14 cellular contexts compared by ENCODE assay signal in the genomic region with DNA sequence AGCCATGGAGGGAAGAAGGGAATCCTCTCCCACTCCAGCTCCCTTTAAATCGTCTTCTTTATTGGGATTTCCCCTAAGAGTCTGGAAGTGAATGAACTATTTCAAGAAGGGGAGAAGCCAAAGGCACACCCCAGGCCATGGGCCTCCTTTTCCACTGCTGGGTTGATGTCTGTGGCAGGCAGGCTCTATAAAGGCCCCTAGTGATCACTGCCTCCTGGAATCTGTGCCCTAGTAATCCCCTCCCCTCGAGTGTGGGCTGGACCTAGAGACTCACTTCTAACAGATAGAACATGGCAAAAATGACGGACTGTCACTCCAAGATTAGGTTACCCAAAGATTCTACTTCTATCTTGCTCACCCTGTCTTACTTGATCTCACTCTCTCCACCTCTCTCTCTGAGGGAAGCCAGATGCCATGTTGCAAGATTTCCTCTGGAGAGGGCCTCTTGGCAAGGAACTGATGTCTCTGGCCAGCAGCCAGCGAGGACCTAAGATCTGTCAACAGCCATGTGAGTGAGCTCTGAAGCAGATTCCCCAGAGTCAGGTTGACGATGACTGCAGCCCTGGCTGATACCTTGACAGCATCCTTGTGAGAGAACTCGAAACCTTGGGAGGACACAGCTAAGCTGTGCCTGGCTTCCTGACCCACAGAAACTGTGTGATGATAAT.
DNase-seq lines count a peak whose midpoint lies in the region; ATAC-seq, FAIRE-seq and TF ChIP-seq lines count a peak whose summit lies in the region.
"Had no signal": no experiment of that assay in that cellular context is flagged by ENCODE, and none has a peak within 500 bp of the region (broad histone marks: within the 10 kb centered on the region; RNA-seq: fewer than 3 reads in every experiment).

No MANE protein-coding gene starts in this region.

- no peak overlapping the region for H3K4me2 ChIP-seq in K562 (ENCODE audit: insufficient read depth, low read length)
- H3K4me2 ChIP-seq: PC-9 had no signal

- CTCF ChIA-PET in K562 (lab: Yijun Ruan, JAX; ENCODE audit: low intra/inter-chr PET ratio): no interaction called here

- in situ Hi-C loops in K562 (cut with MboI): no loop called here

- no peak overlapping the region for H2AFZ ChIP-seq in K562 (ENCODE audit: low read depth, low read length)
- H2AFZ ChIP-seq: PC-9 had no signal

- H3K4me3 Mint-ChIP-seq in activated T-cell treated with anti-CD3 and anti-CD28 coated beads, Interleukin-2, amount 50 U/mL, for 24 hours: no peak overlapping the region
- H3K4me3 Mint-ChIP-seq: activated naive CD8-positive, alpha-beta T cell had no signal

- no peaks in the 10 kb centered on the region for H3K9me1 ChIP-seq in K562 (ENCODE audit: control insufficient read depth, insufficient read depth, low read length)

- H3K4me3 ChIP-seq in K562 (no peak overlapping the region), testis (no peak overlapping the region)
- H3K4me3 ChIP-seq: MG63, PC-9 had no signal

- TF ChIP-seq EP300 in K562 (IDR thresholded peaks at IDR 0.05; ENCODE audit: low read length): no peak

- no peak for TF ChIP-seq RAD21 in K562 (CRISPR knock-in tag; conservative IDR thresholded peaks at IDR 0.05 in 1 of 2, IDR thresholded peaks at IDR 0.05 in 1 of 2)

- H3K36me3 ChIP-seq in K562 (ENCODE audit: control insufficient read depth, insufficient read depth, low read length) (no peaks in the 10 kb centered on the region), testis (ENCODE audit: low read depth, missing control alignments) (no peaks in the 10 kb centered on the region)
- H3K36me3 ChIP-seq: MG63 had no signal

- no peaks in the 10 kb centered on the region for H3K27me3 Mint-ChIP-seq in activated T-cell treated with anti-CD3 and anti-CD28 coated beads, Interleukin-2, amount 50 U/mL, for 24 hours

- FAIRE-seq in K562 (lab: Jason Lieb, UNC) (no peak), frontal cortex (lab: Jason Lieb, UNC) (no peak)
- FAIRE-seq: kidney had no signal

- H3K9me3 ChIP-seq in K562 (replicated peaks; ENCODE audit: control insufficient read depth, insufficient read depth, low read depth, low read length): no peaks in the 10 kb centered on the region
- no peaks in the 10 kb centered on the region for H3K9me3 ChIP-seq in testis
- H3K9me3 ChIP-seq: MG63 had no signal

- H3K36me3 Mint-ChIP-seq in activated T-cell treated with anti-CD3 and anti-CD28 coated beads, Interleukin-2, amount 50 U/mL, for 24 hours (ENCODE audit: low read depth): no peaks in the 10 kb centered on the region
- H3K36me3 Mint-ChIP-seq: activated naive CD8-positive, alpha-beta T cell had no signal

- H3K27ac ChIP-seq in K562 (ENCODE audit: extremely low read depth, low read depth, low read length): no peak overlapping the region
- no peak overlapping the region for H3K27ac ChIP-seq in testis
- H3K27ac ChIP-seq: 22Rv1, PC-9 had no signal

- intact Hi-C loops in K562 (cut with micrococcal nuclease) (no loop called here), testis (cut with DNase I; ENCODE audit: low total_unique reads) (no loop called here)

- no TSS peak for BruUV-seq in K562 (replicated peaks; lab: Mats Ljungman, UMichigan)

- no peak overlapping the region for H3K27ac Mint-ChIP-seq in activated T-cell treated with anti-CD3 and anti-CD28 coated beads, Interleukin-2, amount 50 U/mL, for 24 hours
- H3K27ac Mint-ChIP-seq: activated naive CD8-positive, alpha-beta T cell had no signal

- TF ChIP-seq POLR2A in K562 (conservative IDR thresholded peaks at IDR 0.05): no peak
- TF ChIP-seq POLR2A in testis (IDR thresholded peaks at IDR 0.05): no peak

- POLR2A ChIA-PET in K562 (lab: Yijun Ruan, JAX): interaction anchor here (1.1 kb wide), 1 partner anchor 17 kb away, joined by 3 read pairs; no protein-coding TSS in a partner anchor

- DNase-seq in DMS53 (lab: John Stamatoyannopoulos, UW): peak; percentile 19
- DNase-seq in DMS53 treated with DMSO at 0.1 percent for 48 hours (lab: John Stamatoyannopoulos, UW; ENCODE audit: unreplicated experiment): no peak
- DNase-seq in K562 (ENCODE audit: extremely low read depth in 1 of 4, low spot score in 3 of 4): no peak
- DNase-seq in left kidney (ENCODE audit: low read depth, low spot score): peak; percentile 41
- peak; percentile 51 for DNase-seq in testis
- no peak for DNase-seq in activated T-cell treated with anti-CD3 and anti-CD28 coated beads, Interleukin-2, amount 50 U/mL, for 24 hours
- DNase-seq in OCI-M2 (lab: John Stamatoyannopoulos, UW; ENCODE audit: unreplicated experiment): no peak
- no peak for DNase-seq in frontal cortex (ENCODE audit: low spot score in 2 of 2)
- DNase-seq: kidney, MG63, retina had no signal

- H3K79me2 ChIP-seq in K562 (ENCODE audit: control insufficient read depth, insufficient read depth, low read length): no peaks in the 10 kb centered on the region

- no peaks in the 10 kb centered on the region for H3K4me1 Mint-ChIP-seq in activated T-cell treated with anti-CD3 and anti-CD28 coated beads, Interleukin-2, amount 50 U/mL, for 24 hours (ENCODE audit: low read depth)

- WGBS in K562 (ENCODE audit: insufficient coverage, low coverage, missing lambda C conversion rate): 6% methylated on average over 6 of the region's 6 CpGs
- WGBS in testis, 2 donors: 63 to 74% methylated on average over 6 of the region's 6 CpGs

- no peak overlapping the region for H3K9ac ChIP-seq in K562 (ENCODE audit: insufficient read depth in 1 of 2, low read depth in 2 of 2, low read length in 2 of 2)

- no peak for ATAC-seq in K562

- peaks cover 3% of the 10 kb centered on the region for H3K9me3 Mint-ChIP-seq in activated T-cell treated with anti-CD3 and anti-CD28 coated beads, Interleukin-2, amount 50 U/mL, for 24 hours

- H3K4me1 ChIP-seq in K562 (replicated peaks in 1 of 2; ENCODE audit: control insufficient read depth in 2 of 2, insufficient read depth in 2 of 2, low read length in 2 of 2): peaks cover 0 to 3% of the 10 kb centered on the region in 2 experiments; a peak in 1 of 5 replicates
- H3K4me1 ChIP-seq in testis: no peaks in the 10 kb centered on the region

- H3K27me3 ChIP-seq in K562 (ENCODE audit: control insufficient read depth in 2 of 2, insufficient read depth in 2 of 2, low read length in 2 of 2): peaks cover 0 to 12% of the 10 kb centered on the region in 2 experiments; a peak in 3 of 5 replicates
- no peaks in the 10 kb centered on the region for H3K27me3 ChIP-seq in testis
- H3K27me3 ChIP-seq: MG63 had no signal

- H4K20me1 ChIP-seq in K562 (replicated peaks; ENCODE audit: control insufficient read depth, insufficient read depth, low read length): no peaks in the 10 kb centered on the region; the same call in 1 of the 2 replicates

- no peak for TF ChIP-seq CTCF in K562 (IDR thresholded peaks at IDR 0.05 in 2 of 3, conservative IDR thresholded peaks at IDR 0.05 in 1 of 3; ENCODE audit: insufficient read depth in 2 of 3, low read depth in 1 of 3, low read length in 3 of 3)
- no peak for TF ChIP-seq CTCF in testis (IDR thresholded peaks at IDR 0.05)

TF ChIP-seq in K562, 482 proteins besides CTCF, POLR2A, EP300 and RAD21:
- TF ChIP-seq NFIC (IDR thresholded peaks at IDR 0.05) (0 out of 2 replicates have a peak, but pooled peaks have one; percentile 22), CBX8 (IDR thresholded peaks at IDR 0.05; ENCODE audit: borderline replicate concordance, extremely low read depth, low read depth, low read length, poor library complexity, severe bottlenecking) (no peak), MEIS2 (IDR thresholded peaks at IDR 0.05; ENCODE audit: partially characterized antibody) (peak; percentile 32)
- TF ChIP-seq, protein P1, sequence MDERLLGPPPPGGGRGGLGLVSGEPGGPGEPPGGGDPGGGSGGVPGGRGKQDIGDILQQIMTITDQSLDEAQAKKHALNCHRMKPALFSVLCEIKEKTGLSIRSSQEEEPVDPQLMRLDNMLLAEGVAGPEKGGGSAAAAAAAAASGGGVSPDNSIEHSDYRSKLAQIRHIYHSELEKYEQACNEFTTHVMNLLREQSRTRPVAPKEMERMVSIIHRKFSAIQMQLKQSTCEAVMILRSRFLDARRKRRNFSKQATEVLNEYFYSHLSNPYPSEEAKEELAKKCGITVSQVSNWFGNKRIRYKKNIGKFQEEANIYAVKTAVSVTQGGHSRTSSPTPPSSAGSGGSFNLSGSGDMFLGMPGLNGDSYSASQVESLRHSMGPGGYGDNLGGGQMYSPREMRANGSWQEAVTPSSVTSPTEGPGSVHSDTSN (CRISPR knock-in tag; IDR thresholded peaks at IDR 0.05; ENCODE audit: low read depth): no peak
- TF ChIP-seq, protein P1 (tag; conservative IDR thresholded peaks at IDR 0.05; ENCODE audit: low read depth): 0 out of 2 replicates have a peak, but pooled peaks have one; percentile 45
- TF ChIP-seq, protein P2, sequence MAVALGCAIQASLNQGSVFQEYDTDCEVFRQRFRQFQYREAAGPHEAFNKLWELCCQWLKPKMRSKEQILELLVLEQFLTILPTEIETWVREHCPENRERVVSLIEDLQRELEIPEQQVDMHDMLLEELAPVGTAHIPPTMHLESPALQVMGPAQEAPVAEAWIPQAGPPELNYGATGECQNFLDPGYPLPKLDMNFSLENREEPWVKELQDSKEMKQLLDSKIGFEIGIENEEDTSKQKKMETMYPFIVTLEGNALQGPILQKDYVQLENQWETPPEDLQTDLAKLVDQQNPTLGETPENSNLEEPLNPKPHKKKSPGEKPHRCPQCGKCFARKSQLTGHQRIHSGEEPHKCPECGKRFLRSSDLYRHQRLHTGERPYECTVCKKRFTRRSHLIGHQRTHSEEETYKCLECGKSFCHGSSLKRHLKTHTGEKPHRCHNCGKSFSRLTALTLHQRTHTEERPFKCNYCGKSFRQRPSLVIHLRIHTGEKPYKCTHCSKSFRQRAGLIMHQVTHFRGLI (CRISPR knock-in tag; IDR thresholded peaks at IDR 0.05): no peak

Comparison
In these comparisons a context has a peak if more than half of its experiments do, and no peak if none do; other contexts are left out.
1. DNase-seq: peak in DMS53 (single experiment), left kidney (single experiment) and testis (single experiment); none in DMS53 treated with DMSO at 0.1 percent for 48 hours (single experiment), K562 (0 of 4), activated T-cell treated with anti-CD3 and anti-CD28 coated beads, Interleukin-2, amount 50 U/mL, for 24 hours (single experiment), OCI-M2 (single experiment) and frontal cortex (0 of 2).